ENCODE assay signal across 23 cellular contexts in genomic region chr6:15837205-15837604, GRCh38.
"Had no signal": no experiment of that assay in that cellular context is flagged by ENCODE, and none has a peak within 500 bp of the region (broad histone marks: within the 10 kb centered on the region; RNA-seq: fewer than 3 reads in every experiment).

No MANE protein-coding gene starts in this region.

- H3K4me3 ChIP-seq: MG63 had no signal

- H3K36me3 ChIP-seq: MG63 had no signal

- H3K27ac ChIP-seq: HL-60, RWPE1 had no signal

- H3K4me2 ChIP-seq: SK-N-SH had no signal

- FAIRE-seq: HTR-8/SVneo had no signal

- H3K9me3 ChIP-seq: MG63, SK-N-SH had no signal

- H3K27me3 ChIP-seq: MG63 had no signal

- DNase-seq: Karpas-422, KG1, MG63, NCI-H1092, NCI-H1105 treated with DMSO at 0.1 percent for 48 hours, NCI-H1417 treated with DMSO at 0.1 percent for 48 hours, NCI-H1694 treated with DMSO at 0.1 percent for 48 hours, NCI-H1930, NCI-H2081, NCI-H2107, NCI-H2227 treated with DMSO at 0.1 percent for 48 hours, NCI-H510A, NCI-H524 treated with DMSO at 0.1 percent for 48 hours, NCI-H69, NCI-H774, PC-3, SHP77, SK-N-SH, SW 1271 had no signal

- H3K9ac ChIP-seq: SK-N-SH had no signal

- ATAC-seq: Panc1, PC-3 had no signal
